17 cellular contexts compared by ENCODE assay signal in genomic region chr22:20235453-20235991, GRCh38.
"Had no signal": no experiment of that assay in that cellular context is flagged by ENCODE, and none has a peak within 500 bp of the region (broad histone marks: within the 10 kb centered on the region; RNA-seq: fewer than 3 reads in every experiment).

No MANE protein-coding gene starts in this region.

- H3K27me3 ChIP-seq: ascending aorta, colonic mucosa, foreskin keratinocyte, ovary, testis, upper lobe of right lung had no signal

- H3K36me3 ChIP-seq: ascending aorta, colonic mucosa, ovary, upper lobe of right lung had no signal

- H3K4me3 Mint-ChIP-seq: activated CD8-positive, alpha-beta T cell treated with anti-CD3 and anti-CD28 coated beads for 36 hours; activated T-cell treated with anti-CD3 and anti-CD28 coated beads, Interleukin-2, amount 50 U/mL, for 72 hours; naive thymus-derived CD8-positive, alpha-beta T cell; stimulated activated naive CD8-positive, alpha-beta T cell treated with anti-CD3 and anti-CD28 coated beads, Interleukin-15, Interleukin-2, amounts not matched to agents 100 ng/mL and 50 ng/mL, for 24 hours had no signal

- H3K27ac Mint-ChIP-seq: activated CD8-positive, alpha-beta T cell treated with anti-CD3 and anti-CD28 coated beads for 36 hours; activated T-cell treated with anti-CD3 and anti-CD28 coated beads, Interleukin-2, amount 50 U/mL, for 72 hours; stimulated activated naive CD8-positive, alpha-beta T cell treated with anti-CD3 and anti-CD28 coated beads, Interleukin-15, Interleukin-2, amounts not matched to agents 100 ng/mL and 50 ng/mL, for 24 hours had no signal

- H3K9me3 Mint-ChIP-seq: activated CD8-positive, alpha-beta T cell treated with anti-CD3 and anti-CD28 coated beads for 36 hours; activated T-cell treated with anti-CD3 and anti-CD28 coated beads, Interleukin-2, amount 50 U/mL, for 72 hours; naive thymus-derived CD8-positive, alpha-beta T cell; stimulated activated naive CD8-positive, alpha-beta T cell treated with anti-CD3 and anti-CD28 coated beads, Interleukin-15, Interleukin-2, amounts not matched to agents 100 ng/mL and 50 ng/mL, for 24 hours had no signal

- H3K4me1 ChIP-seq: colonic mucosa had no signal

- H3K27ac ChIP-seq: ascending aorta, colonic mucosa, foreskin keratinocyte, ovary, testis, upper lobe of right lung had no signal

- H3K27me3 Mint-ChIP-seq: activated CD8-positive, alpha-beta T cell treated with anti-CD3 and anti-CD28 coated beads for 36 hours; naive thymus-derived CD8-positive, alpha-beta T cell; stimulated activated naive CD8-positive, alpha-beta T cell treated with anti-CD3 and anti-CD28 coated beads, Interleukin-15, Interleukin-2, amounts not matched to agents 100 ng/mL and 50 ng/mL, for 24 hours had no signal

- ATAC-seq: activated CD8-positive, alpha-beta T cell treated with anti-CD3 and anti-CD28 coated beads for 36 hours; activated T-cell treated with anti-CD3 and anti-CD28 coated beads, Interleukin-2, amount 50 U/mL, for 72 hours; foreskin keratinocyte; mucosa of descending colon; naive thymus-derived CD8-positive, alpha-beta T cell; upper lobe of right lung had no signal

- DNase-seq: activated CD4-positive, alpha-beta T cell treated with anti-CD3 and anti-CD28 coated beads for 1 hour; activated CD8-positive, alpha-beta memory T cell treated with anti-CD3 and anti-CD28 coated beads, Interleukin-2, amount 50 U/mL, for 4 hours; activated CD8-positive, alpha-beta T cell treated with anti-CD3 and anti-CD28 coated beads for 36 hours; activated T-cell treated with anti-CD3 and anti-CD28 coated beads, Interleukin-2, amount 50 U/mL, for 72 hours; colonic mucosa; foreskin keratinocyte; head of caudate nucleus; mucosa of descending colon; naive thymus-derived CD8-positive, alpha-beta T cell; ovary; stimulated activated CD4-positive, alpha-beta T cell treated with anti-CD3 and anti-CD28 coated beads, Interleukin-4, amount 100 ng/mL, for 1 hour; stimulated activated CD8-positive, alpha-beta memory T cell treated with anti-CD3 and anti-CD28 coated beads, Interleukin-4, amount 100 ng/mL, for 48 hours; testis; upper lobe of right lung had no signal

- FAIRE-seq: endothelial cell of umbilical vein had no signal

- H3K4me3 ChIP-seq: ascending aorta, colonic mucosa, mucosa of descending colon, ovary, testis, upper lobe of right lung had no signal

- H3K9me3 ChIP-seq: ascending aorta, colonic mucosa, mucosa of descending colon, ovary, testis, upper lobe of right lung had no signal

- H3K36me3 Mint-ChIP-seq: naive thymus-derived CD8-positive, alpha-beta T cell had no signal
